12 cellular contexts compared by ENCODE assay signal in the genomic region with DNA sequence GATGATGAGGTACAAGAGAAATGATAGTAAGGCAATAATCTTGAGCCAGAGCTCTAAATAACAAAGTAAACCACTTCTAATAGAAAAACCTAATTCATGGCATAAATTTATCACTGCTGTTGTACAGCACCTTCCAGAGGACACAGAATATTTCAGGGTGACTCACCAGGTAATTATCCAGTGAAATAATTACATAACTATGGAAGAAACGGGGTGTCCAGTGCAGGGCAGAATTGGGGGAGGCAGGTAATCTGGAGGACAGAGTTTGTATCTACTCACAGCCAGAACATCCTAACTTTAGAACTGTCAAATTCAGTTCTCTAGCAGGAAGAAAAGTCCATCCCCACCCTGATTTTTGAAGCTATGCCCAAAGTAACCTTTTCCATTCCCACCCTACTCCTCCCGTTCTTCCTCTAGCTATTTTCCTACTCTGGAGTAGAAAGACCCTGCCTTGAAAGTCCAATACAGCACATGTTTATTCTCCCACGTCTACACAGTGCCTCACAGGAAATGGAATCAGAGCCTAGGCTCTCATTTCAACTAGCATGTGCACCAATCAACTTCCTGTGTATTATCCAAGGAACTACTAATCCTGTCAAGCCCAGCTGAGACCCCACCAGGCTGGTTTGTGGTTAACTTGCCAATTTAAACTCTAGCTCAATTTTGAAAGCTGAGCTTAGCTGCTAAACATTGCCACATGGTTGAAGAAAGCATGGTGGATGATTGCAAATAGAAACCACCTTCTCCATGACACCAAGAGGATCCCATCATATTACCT.
A peak's percentile ranks its signal among the peaks of the same experiment; 100 is the strongest.
DNase-seq lines count a peak whose midpoint lies in the region; ATAC-seq, FAIRE-seq and TF ChIP-seq lines count a peak whose summit lies in the region.
"Had no signal": no experiment of that assay in that cellular context is flagged by ENCODE, and none has a peak within 500 bp of the region (broad histone marks: within the 10 kb centered on the region; RNA-seq: fewer than 3 reads in every experiment).

No MANE protein-coding gene starts in this region.

- peak overlapping the region; percentile 46 for H3K4me3 Mint-ChIP-seq in Calu3 (ENCODE audit: low read depth, unreplicated experiment)
- H3K4me3 Mint-ChIP-seq: T-helper 1 cell treated with Interleukin-12 subunit alpha and Interleukin-12 subunit beta and Interleukin-4 antibody, amounts not matched to agents 30 μg/mL and 1 μg/mL, for 36 hours had no signal

- H3K27me3 ChIP-seq in MG63, result no peaks in the 10 kb centered on the region
- no peaks in the 10 kb centered on the region for H3K27me3 ChIP-seq in adipocyte (replicated peaks; ENCODE audit: control insufficient read depth, insufficient read depth, low read length)
- no peaks in the 10 kb centered on the region for H3K27me3 ChIP-seq in upper lobe of left lung
- H3K27me3 ChIP-seq in HepG2 (ENCODE audit: control insufficient read depth in 1 of 2, insufficient read depth in 2 of 2, low read length in 2 of 2), result no peaks in the 10 kb centered on the region
- H3K27me3 ChIP-seq: tibial artery had no signal

- no peaks in the 10 kb centered on the region for H3K79me2 ChIP-seq in HepG2 (ENCODE audit: insufficient read depth, low read length)

- intact Hi-C loops in Calu3 (cut with micrococcal nuclease; ENCODE audit: unreplicated experiment) (no loop called here), HepG2 (cut with micrococcal nuclease; ENCODE audit: unreplicated experiment) (no loop called here)

- TF ChIP-seq EP300 in upper lobe of left lung (IDR thresholded peaks at IDR 0.05), result no peak
- no peak for TF ChIP-seq EP300 in HepG2 (IDR thresholded peaks at IDR 0.05; ENCODE audit: low read depth in 2 of 2, low read length in 2 of 2)
- no peak for TF ChIP-seq EP300 in HepG2 (CRISPR knock-in tag; IDR thresholded peaks at IDR 0.05; ENCODE audit: borderline replicate concordance)

- H3K27me3 Mint-ChIP-seq in Calu3 (ENCODE audit: unreplicated experiment), result no peaks in the 10 kb centered on the region

- POLR2A ChIA-PET in HepG2 (lab: Yijun Ruan, JAX), result no interaction called here

- 40 to 60% methylated on average over 3 of the region's 3 CpGs for WGBS in upper lobe of left lung, 2 donors
- 85% methylated on average over 3 of the region's 3 CpGs for WGBS in HepG2 (ENCODE audit: low lambda C conversion rate)

- H3K4me3 ChIP-seq in MG63 (no peak overlapping the region), adipocyte (ENCODE audit: low read length) (no peak overlapping the region), upper lobe of left lung (no peak overlapping the region), HepG2 (replicated peaks in 1 of 3; ENCODE audit: insufficient read depth in 1 of 3, low read depth in 2 of 3, low read length in 3 of 3) (no peak overlapping the region)
- H3K4me3 ChIP-seq: tibial artery had no signal

- H3K9me3 ChIP-seq in MG63, result no peaks in the 10 kb centered on the region
- H3K9me3 ChIP-seq in adipocyte (ENCODE audit: control insufficient read depth, low read length), result no peaks in the 10 kb centered on the region
- H3K9me3 ChIP-seq in upper lobe of left lung, result no peaks in the 10 kb centered on the region
- no peaks in the 10 kb centered on the region for H3K9me3 ChIP-seq in HepG2 (ENCODE audit: low read length)
- H3K9me3 ChIP-seq: tibial artery had no signal

- H3K27ac ChIP-seq in upper lobe of left lung, result no peak overlapping the region
- H3K27ac ChIP-seq in HepG2 (ENCODE audit: extremely low read length, insufficient read depth, low read length), result no peak overlapping the region
- H3K27ac ChIP-seq: tibial artery had no signal

- H2AFZ ChIP-seq in HepG2 (ENCODE audit: low read length), result no peak overlapping the region

- FAIRE-seq in HepG2 (lab: Jason Lieb, UNC), result no peak

- DNase-seq in Calu3 (no peak), MG63 (peak; percentile 55), adipocyte (ENCODE audit: low read depth) (peak; percentile 56), kidney tubule cell (ENCODE audit: low spot score) (peak; percentile 50), NCI-H2029 (lab: John Stamatoyannopoulos, UW) (no peak), upper lobe of left lung (no peak), HepG2 (ENCODE audit: low spot score) (no peak)
- DNase-seq: activated gamma-delta T cell treated with Interleukin-2 at 50 U/mL for 16 hours; stimulated activated CD4-positive, alpha-beta T cell treated with anti-CD3 and anti-CD28 coated beads, Interleukin-2, amount 100 ng/mL, for 24 hours; tibial artery had no signal

- peaks cover 4% of the 10 kb centered on the region for H3K36me3 ChIP-seq in MG63
- H3K36me3 ChIP-seq in adipocyte (ENCODE audit: control insufficient read depth, insufficient read depth, low read length, severe bottlenecking), result peaks cover 3% of the 10 kb centered on the region
- H3K36me3 ChIP-seq in upper lobe of left lung, result peaks cover 0 to 10% (median 0%) of the 10 kb centered on the region in 4 donors
- 0 out of 5 replicates have a peak, but pooled peaks cover 0 to 2% of the 10 kb centered on the region in 2 experiments for H3K36me3 ChIP-seq in HepG2 (replicated peaks in 1 of 2; ENCODE audit: control insufficient read depth in 1 of 2, insufficient read depth in 2 of 2, low read length in 2 of 2)
- H3K36me3 ChIP-seq: tibial artery had no signal

- H3K4me1 ChIP-seq in adipocyte (ENCODE audit: control insufficient read depth, insufficient read depth, low read length) (peaks cover 46% of the 10 kb centered on the region), upper lobe of left lung (peaks cover 0 to 6% (median 3%) of the 10 kb centered on the region in 4 donors), HepG2 (ENCODE audit: insufficient read depth, low read length) (peaks cover 3% of the 10 kb centered on the region; the same call in 1 of the 2 replicates)

- in situ Hi-C loops in HepG2 (cut with HindIII; ENCODE audit: extremely low pct_ligation_motif_present, low pct_unique_long_range_greater_than_20kb), result no loop called here

- peak overlapping the region; percentile 61 for H3K27ac Mint-ChIP-seq in Calu3 (ENCODE audit: unreplicated experiment)
- H3K27ac Mint-ChIP-seq: T-helper 1 cell treated with Interleukin-12 subunit alpha and Interleukin-12 subunit beta and Interleukin-4 antibody, amounts not matched to agents 30 μg/mL and 1 μg/mL, for 36 hours had no signal

- TF ChIP-seq RAD21 in HepG2 (CRISPR knock-in tag; IDR thresholded peaks at IDR 0.05), result no peak

- CTCF ChIA-PET in Calu3 (lab: Charles Lee) (interaction anchor here (0.6 to 1.7 kb wide), 3 partner anchors 15 to 96 kb away, joined by 3 to 7 read pairs (median 3); no protein-coding TSS in a partner anchor), HepG2 (lab: Yijun Ruan, JAX; ENCODE audit: low intra/inter-chr PET ratio, low total read pairs) (no interaction called here)

- H3K4me2 ChIP-seq in HepG2 (ENCODE audit: low read depth, low read length), result no peak overlapping the region

- no peak overlapping the region for H3K9ac ChIP-seq in adipocyte (ENCODE audit: low read length)
- no peak overlapping the region for H3K9ac ChIP-seq in HepG2 (ENCODE audit: insufficient read depth, low read depth, low read length)

- BruUV-seq in Calu3 (replicated peaks; lab: Mats Ljungman, UMichigan), result no TSS peak
- no TSS peak for BruUV-seq in HepG2 (replicated peaks; lab: Mats Ljungman, UMichigan)

- TF ChIP-seq POLR2A in upper lobe of left lung (IDR thresholded peaks at IDR 0.05) (no peak), HepG2 (IDR thresholded peaks at IDR 0.05; ENCODE audit: insufficient read depth in 1 of 2, low read depth in 2 of 2, low read length in 2 of 2) (no peak)

- ATAC-seq in GM21529 (IDR thresholded peaks at IDR 0.05; ENCODE audit: unreplicated experiment) (no peak), upper lobe of left lung (ENCODE audit: low FRiP score in 2 of 2) (no peak), HepG2 (no peak)

- no peaks in the 10 kb centered on the region for H3K9me3 Mint-ChIP-seq in Calu3 (ENCODE audit: low read depth, unreplicated experiment)
- H3K9me3 Mint-ChIP-seq: T-helper 1 cell treated with Interleukin-12 subunit alpha and Interleukin-12 subunit beta and Interleukin-4 antibody, amounts not matched to agents 30 μg/mL and 1 μg/mL, for 36 hours had no signal

- H3K4me1 Mint-ChIP-seq in Calu3 (ENCODE audit: low read depth, unreplicated experiment), result peaks cover 59% of the 10 kb centered on the region

- H4K20me1 ChIP-seq in HepG2 (ENCODE audit: insufficient read depth, low read length), result no peaks in the 10 kb centered on the region

- H3K36me3 Mint-ChIP-seq in Calu3 (ENCODE audit: insufficient read depth, unreplicated experiment), result peaks cover 16% of the 10 kb centered on the region

- TF ChIP-seq CTCF in Calu3 (IDR thresholded peaks at IDR 0.05; ENCODE audit: unreplicated experiment) (no peak), upper lobe of left lung (IDR thresholded peaks at IDR 0.05) (no peak), HepG2 (CRISPR knock-in tag; IDR thresholded peaks at IDR 0.05) (no peak)

TF ChIP-seq in HepG2, 621 proteins besides CTCF, POLR2A, EP300 and RAD21 (continues in another document):
- TF ChIP-seq, protein P1, sequence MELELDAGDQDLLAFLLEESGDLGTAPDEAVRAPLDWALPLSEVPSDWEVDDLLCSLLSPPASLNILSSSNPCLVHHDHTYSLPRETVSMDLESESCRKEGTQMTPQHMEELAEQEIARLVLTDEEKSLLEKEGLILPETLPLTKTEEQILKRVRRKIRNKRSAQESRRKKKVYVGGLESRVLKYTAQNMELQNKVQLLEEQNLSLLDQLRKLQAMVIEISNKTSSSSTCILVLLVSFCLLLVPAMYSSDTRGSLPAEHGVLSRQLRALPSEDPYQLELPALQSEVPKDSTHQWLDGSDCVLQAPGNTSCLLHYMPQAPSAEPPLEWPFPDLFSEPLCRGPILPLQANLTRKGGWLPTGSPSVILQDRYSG (CRISPR knock-in tag; IDR thresholded peaks at IDR 0.05), result no peak
- TF ChIP-seq KAT2B (IDR thresholded peaks at IDR 0.05; ENCODE audit: borderline replicate concordance, low read depth, low read length) (no peak), CHD2 (IDR thresholded peaks at IDR 0.05; ENCODE audit: low read depth, low read length) (no peak), ZNF225 (CRISPR knock-in tag; IDR thresholded peaks at IDR 0.05) (no peak)
- TF ChIP-seq, protein P2, sequence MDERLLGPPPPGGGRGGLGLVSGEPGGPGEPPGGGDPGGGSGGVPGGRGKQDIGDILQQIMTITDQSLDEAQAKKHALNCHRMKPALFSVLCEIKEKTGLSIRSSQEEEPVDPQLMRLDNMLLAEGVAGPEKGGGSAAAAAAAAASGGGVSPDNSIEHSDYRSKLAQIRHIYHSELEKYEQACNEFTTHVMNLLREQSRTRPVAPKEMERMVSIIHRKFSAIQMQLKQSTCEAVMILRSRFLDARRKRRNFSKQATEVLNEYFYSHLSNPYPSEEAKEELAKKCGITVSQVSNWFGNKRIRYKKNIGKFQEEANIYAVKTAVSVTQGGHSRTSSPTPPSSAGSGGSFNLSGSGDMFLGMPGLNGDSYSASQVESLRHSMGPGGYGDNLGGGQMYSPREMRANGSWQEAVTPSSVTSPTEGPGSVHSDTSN (CRISPR knock-in tag; IDR thresholded peaks at IDR 0.05), result no peak
- TF ChIP-seq, protein P3, sequence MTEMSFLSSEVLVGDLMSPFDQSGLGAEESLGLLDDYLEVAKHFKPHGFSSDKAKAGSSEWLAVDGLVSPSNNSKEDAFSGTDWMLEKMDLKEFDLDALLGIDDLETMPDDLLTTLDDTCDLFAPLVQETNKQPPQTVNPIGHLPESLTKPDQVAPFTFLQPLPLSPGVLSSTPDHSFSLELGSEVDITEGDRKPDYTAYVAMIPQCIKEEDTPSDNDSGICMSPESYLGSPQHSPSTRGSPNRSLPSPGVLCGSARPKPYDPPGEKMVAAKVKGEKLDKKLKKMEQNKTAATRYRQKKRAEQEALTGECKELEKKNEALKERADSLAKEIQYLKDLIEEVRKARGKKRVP (CRISPR knock-in tag; IDR thresholded peaks at IDR 0.05), result no peak

Comparison
In these comparisons a context has a peak if more than half of its experiments do, and no peak if none do; other contexts are left out.
1. DNase-seq: peak in MG63 (single experiment), adipocyte (single experiment) and kidney tubule cell (single experiment); none in Calu3 (single experiment), NCI-H2029 (single experiment), upper lobe of left lung (0 of 2) and HepG2 (single experiment).